In genomic region chr19:30669329-30670010, GRCh38 we compare ENCODE assay signal across 8 cellular contexts.
DNase-seq lines count a peak whose midpoint lies in the region; ATAC-seq and TF ChIP-seq lines count a peak whose summit lies in the region.

No MANE protein-coding gene starts in this region.

- no peak overlapping the region for H3K9ac ChIP-seq in OCI-LY1 (ENCODE audit: low read length)

- no peaks in the 10 kb centered on the region for H3K27me3 ChIP-seq in OCI-LY1 (ENCODE audit: insufficient read depth, low read length)

- no peaks in the 10 kb centered on the region for H3K9me2 ChIP-seq in OCI-LY1 (ENCODE audit: low read depth, low read length)

- no peaks in the 10 kb centered on the region for H3F3A ChIP-seq in OCI-LY1 (ENCODE audit: insufficient read depth, low read length)

- peak; percentile 36 for DNase-seq in ACHN
- DNase-seq in activated effector memory CD4-positive, alpha-beta T cell treated with anti-CD3 and anti-CD28 coated beads, Interleukin-2, amount 50 U/mL, for 16 hours, result peak; percentile 81
- DNase-seq in head of caudate nucleus, result peak; percentile 68 to 93 (median 84)
- DNase-seq in posterior vena cava (ENCODE audit: low spot score), result peak; percentile 90
- DNase-seq in cerebellar nuclear complex (lab: John Stamatoyannopoulos, UW), result no peak

- H2AFZ ChIP-seq in OCI-LY1 (ENCODE audit: low read length), result no peak overlapping the region

- H3K4me2 ChIP-seq in OCI-LY1 (ENCODE audit: low read length), result no peak overlapping the region

- peak; percentile 75 for TF ChIP-seq CTCF in GM12873 (IDR thresholded peaks at IDR 0.05; ENCODE audit: insufficient read depth, low read depth, low read length, missing control alignments)
- TF ChIP-seq CTCF in OCI-LY1 (IDR thresholded peaks at IDR 0.05; ENCODE audit: low read length), result peak; percentile 69

- no peaks in the 10 kb centered on the region for H3K9me3 ChIP-seq in OCI-LY1 (ENCODE audit: low read length)

- intact Hi-C loops in head of caudate nucleus (cut with DNase I), result no loop called here
- intact Hi-C loops in posterior vena cava (cut with DNase I), result loop anchor here (5.0 to 10.0 kb wide), 2 partner anchors 1553 to 1555 kb away; no protein-coding TSS in a partner anchor

- H3K27ac ChIP-seq in OCI-LY1 (ENCODE audit: low read depth, low read length, poor library complexity, severe bottlenecking), result no peak overlapping the region

- no peak overlapping the region for H3K4me3 ChIP-seq in OCI-LY1 (ENCODE audit: low read depth, low read length, poor library complexity, severe bottlenecking)

- H3K36me3 ChIP-seq in OCI-LY1 (ENCODE audit: insufficient read depth, low read length), result no peaks in the 10 kb centered on the region

- no peaks in the 10 kb centered on the region for H4K20me1 ChIP-seq in OCI-LY1 (ENCODE audit: insufficient read depth, low read length)

- in situ Hi-C loops in ACHN (cut with HindIII; ENCODE audit: low pct_ligation_motif_present, low pct_unique_long_range_greater_than_20kb, low sequenced_read_pairs), result no loop called here

- no peaks in the 10 kb centered on the region for H3K79me2 ChIP-seq in OCI-LY1 (ENCODE audit: insufficient read depth, low read length)

- no peak for ATAC-seq in GM19351 (IDR thresholded peaks at IDR 0.05; ENCODE audit: unreplicated experiment)

- no peaks in the 10 kb centered on the region for H3K4me1 ChIP-seq in OCI-LY1 (ENCODE audit: insufficient read depth, low read length, severe bottlenecking)

Comparison
In these comparisons a context has a peak if more than half of its experiments do, and no peak if none do; other contexts are left out.
1. DNase-seq: peak in ACHN (single experiment), activated effector memory CD4-positive, alpha-beta T cell treated with anti-CD3 and anti-CD28 coated beads, Interleukin-2, amount 50 U/mL, for 16 hours (single experiment), head of caudate nucleus (42 of 42) and posterior vena cava (single experiment); none in cerebellar nuclear complex (0 of 2).